In the genomic region with DNA sequence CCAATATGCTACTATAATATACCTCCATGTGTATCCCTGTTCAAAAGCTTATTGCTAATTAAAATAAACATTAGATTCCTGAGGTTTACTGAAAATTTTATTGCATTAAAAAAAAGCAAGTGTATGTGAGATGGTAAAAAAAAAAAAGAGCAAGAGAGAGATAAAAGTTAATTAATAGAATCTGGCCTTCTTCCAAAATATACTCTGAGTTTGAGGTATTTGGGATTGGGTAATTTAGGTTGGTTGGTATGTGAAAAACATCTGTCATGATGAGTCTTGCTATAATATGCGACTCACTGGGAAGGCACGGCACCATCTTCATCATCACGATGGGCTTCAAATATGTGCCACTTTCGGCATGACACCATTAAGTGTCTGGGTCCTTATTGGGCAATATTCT, we compare ENCODE assay signal across 13 cellular contexts.
DNase-seq lines count a peak whose midpoint lies in the region; ATAC-seq lines count a peak whose summit lies in the region.
"Had no signal": no experiment of that assay in that cellular context is flagged by ENCODE, and none has a peak within 500 bp of the region (broad histone marks: within the 10 kb centered on the region; RNA-seq: fewer than 3 reads in every experiment).

No MANE protein-coding gene starts in this region.

- ATAC-seq in GM19467 (IDR thresholded peaks at IDR 0.05; ENCODE audit: unreplicated experiment) (no peak), GM19452 (IDR thresholded peaks at IDR 0.05; ENCODE audit: unreplicated experiment) (no peak)
- ATAC-seq in activated naive CD8-positive, alpha-beta T cell treated with anti-CD3 and anti-CD28 coated beads, Interleukin-2, amount 50 U/mL, for 24 hours, result no peak
- ATAC-seq: pancreas had no signal

- no peaks in the 10 kb centered on the region for H3K27me3 Mint-ChIP-seq in activated naive CD8-positive, alpha-beta T cell treated with anti-CD3 and anti-CD28 coated beads, Interleukin-2, amount 50 U/mL, for 24 hours

- H3K27ac Mint-ChIP-seq in activated naive CD8-positive, alpha-beta T cell treated with anti-CD3 and anti-CD28 coated beads, Interleukin-2, amount 50 U/mL, for 24 hours, result no peak overlapping the region
- H3K27ac Mint-ChIP-seq: T-helper 2 cell treated with Interferon-gamma antibody and Interleukin-4, amounts not matched to agents 5 μg/mL and 100 μg/mL, for 36 hours had no signal

- H3K4me3 Mint-ChIP-seq in activated naive CD8-positive, alpha-beta T cell treated with anti-CD3 and anti-CD28 coated beads, Interleukin-2, amount 50 U/mL, for 24 hours, result no peak overlapping the region
- H3K4me3 Mint-ChIP-seq: T-helper 2 cell treated with Interferon-gamma antibody and Interleukin-4, amounts not matched to agents 5 μg/mL and 100 μg/mL, for 36 hours had no signal

- no peaks in the 10 kb centered on the region for H3K36me3 Mint-ChIP-seq in activated naive CD8-positive, alpha-beta T cell treated with anti-CD3 and anti-CD28 coated beads, Interleukin-2, amount 50 U/mL, for 24 hours (ENCODE audit: low read depth)

- DNase-seq in H4 (ENCODE audit: low spot score), result peak; percentile 76
- peak; percentile 50 for DNase-seq in NCI-H2171 treated with DMSO at 0.1 percent for 48 hours (lab: John Stamatoyannopoulos, UW)
- peak; percentile 39 for DNase-seq in dedifferentiated amniotic fluid mesenchymal stem cell (ENCODE audit: extremely low spot score)
- peak; percentile 74 for DNase-seq in skeletal muscle cell (ENCODE audit: low read depth)
- DNase-seq in activated naive CD8-positive, alpha-beta T cell treated with anti-CD3 and anti-CD28 coated beads, Interleukin-2, amount 50 U/mL, for 24 hours, result no peak
- no peak for DNase-seq in DMS79 treated with DMSO at 0.1 percent for 48 hours (lab: John Stamatoyannopoulos, UW)
- DNase-seq: activated CD4-positive, alpha-beta T cell treated with anti-CD3 and anti-CD28 coated beads, Interleukin-2, amount 50 U/mL, for 1 hour; activated effector memory CD4-positive, alpha-beta T cell treated with anti-CD3 and anti-CD28 coated beads, Interleukin-2, amount 50 U/mL, for 16 hours; pancreas had no signal

- H3K9me3 Mint-ChIP-seq in activated naive CD8-positive, alpha-beta T cell treated with anti-CD3 and anti-CD28 coated beads, Interleukin-2, amount 50 U/mL, for 24 hours, result peaks cover 4% of the 10 kb centered on the region
- H3K9me3 Mint-ChIP-seq: T-helper 2 cell treated with Interferon-gamma antibody and Interleukin-4, amounts not matched to agents 5 μg/mL and 100 μg/mL, for 36 hours had no signal

- H3K4me3 ChIP-seq in skeletal muscle cell (ENCODE audit: low read depth, low read length), result no peak overlapping the region
- H3K4me3 ChIP-seq: pancreas, tibial nerve had no signal

- no peaks in the 10 kb centered on the region for H3K4me1 Mint-ChIP-seq in activated naive CD8-positive, alpha-beta T cell treated with anti-CD3 and anti-CD28 coated beads, Interleukin-2, amount 50 U/mL, for 24 hours

Comparison
In these comparisons a context has a peak if more than half of its experiments do, and no peak if none do; other contexts are left out.
1. DNase-seq: peak in H4 (single experiment), NCI-H2171 treated with DMSO at 0.1 percent for 48 hours (single experiment), dedifferentiated amniotic fluid mesenchymal stem cell (single experiment) and skeletal muscle cell (single experiment); none in activated naive CD8-positive, alpha-beta T cell treated with anti-CD3 and anti-CD28 coated beads, Interleukin-2, amount 50 U/mL, for 24 hours (single experiment) and DMS79 treated with DMSO at 0.1 percent for 48 hours (single experiment).